Comparison of ENCODE assay signal across 22 cellular contexts in genomic region chr17:828761-829160, GRCh38.
"Had no signal": no experiment of that assay in that cellular context is flagged by ENCODE, and none has a peak within 500 bp of the region (broad histone marks: within the 10 kb centered on the region; RNA-seq: fewer than 3 reads in every experiment).

No MANE protein-coding gene starts in this region.

- H3K27me3 Mint-ChIP-seq: activated naive CD4-positive, alpha-beta T cell treated with anti-CD3 and anti-CD28 coated beads, Interleukin-2, amount 50 U/mL, for 24 hours; brain had no signal

- H3K4me3 Mint-ChIP-seq: activated CD8-positive, alpha-beta T cell treated with anti-CD3 and anti-CD28 coated beads, Interleukin-2, amount 10 ng/mL, durations not matched to agents 7 days and 5 days; activated naive CD4-positive, alpha-beta T cell treated with anti-CD3 and anti-CD28 coated beads, Interleukin-2, amount 50 U/mL, for 24 hours; brain; central memory CD8-positive, alpha-beta T cell; mesothelial cell of epicardium; stimulated activated naive CD8-positive, alpha-beta T cell treated with anti-CD3 and anti-CD28 coated beads, Interleukin-15, amount 100 ng/mL, for 72 hours; WTC11 had no signal

- H3K27me3 ChIP-seq: adrenal gland, esophagus squamous epithelium, pancreas, sigmoid colon, upper lobe of right lung had no signal

- H3K36me3 Mint-ChIP-seq: activated naive CD4-positive, alpha-beta T cell treated with anti-CD3 and anti-CD28 coated beads, Interleukin-2, amount 50 U/mL, for 24 hours had no signal

- ATAC-seq: activated CD8-positive, alpha-beta T cell treated with anti-CD3 and anti-CD28 coated beads, Interleukin-2, amount 10 ng/mL, durations not matched to agents 7 days and 5 days; left cardiac atrium; lower lobe of right lung; pancreas; stimulated activated naive CD8-positive, alpha-beta T cell treated with anti-CD3 and anti-CD28 coated beads, Interleukin-15, amount 100 ng/mL, for 72 hours; upper lobe of right lung; WTC11 had no signal

- H3K4me1 ChIP-seq: adrenal gland, lower lobe of right lung, pancreas, upper lobe of right lung had no signal

- H3K9me3 Mint-ChIP-seq: activated naive CD4-positive, alpha-beta T cell treated with anti-CD3 and anti-CD28 coated beads, Interleukin-2, amount 50 U/mL, for 24 hours; central memory CD8-positive, alpha-beta T cell had no signal

- H3K9me3 ChIP-seq: adrenal gland, esophagus squamous epithelium, lower lobe of right lung, pancreas, sigmoid colon, thoracic aorta, upper lobe of right lung had no signal

- H3K27ac ChIP-seq: adrenal gland, esophagus squamous epithelium, lower lobe of right lung, pancreas, sigmoid colon, thoracic aorta, upper lobe of right lung had no signal

- H3K36me3 ChIP-seq: adrenal gland, pancreas, thoracic aorta, upper lobe of right lung had no signal

- DNase-seq: activated CD4-positive, alpha-beta T cell treated with anti-CD3 and anti-CD28 coated beads for 4 hours; activated CD8-positive, alpha-beta memory T cell treated with anti-CD3 and anti-CD28 coated beads, Interleukin-2, amount 50 U/mL, for 4 hours; activated CD8-positive, alpha-beta T cell treated with anti-CD3 and anti-CD28 coated beads, Interleukin-2, amount 10 ng/mL, durations not matched to agents 7 days and 5 days; activated effector memory CD4-positive, alpha-beta T cell treated with anti-CD3 and anti-CD28 coated beads, Interleukin-2, amount 50 U/mL, for 16 hours; activated T-cell treated with anti-CD3 and anti-CD28 coated beads, Interleukin-2, amount 50 U/mL, for 48 hours; adrenal gland; cortex of kidney; effector CD4-positive, alpha-beta T cell; esophagus squamous epithelium; left cardiac atrium; lower lobe of right lung; pancreas; sigmoid colon; stimulated activated CD4-positive, alpha-beta T cell treated with anti-CD3 and anti-CD28 coated beads, Interleukin-1b, Interleukin-23, amount 100 ng/mL, for 48 hours; stimulated activated naive CD8-positive, alpha-beta T cell treated with anti-CD3 and anti-CD28 coated beads, Interleukin-15, amount 100 ng/mL, for 72 hours; upper lobe of right lung had no signal

- H3K4me1 Mint-ChIP-seq: activated naive CD4-positive, alpha-beta T cell treated with anti-CD3 and anti-CD28 coated beads, Interleukin-2, amount 50 U/mL, for 24 hours; brain; central memory CD8-positive, alpha-beta T cell; stimulated activated naive CD8-positive, alpha-beta T cell treated with anti-CD3 and anti-CD28 coated beads, Interleukin-15, amount 100 ng/mL, for 72 hours had no signal

- H3K27ac Mint-ChIP-seq: activated CD8-positive, alpha-beta T cell treated with anti-CD3 and anti-CD28 coated beads, Interleukin-2, amount 10 ng/mL, durations not matched to agents 7 days and 5 days; activated naive CD4-positive, alpha-beta T cell treated with anti-CD3 and anti-CD28 coated beads, Interleukin-2, amount 50 U/mL, for 24 hours; brain; mesothelial cell of epicardium; stimulated activated naive CD8-positive, alpha-beta T cell treated with anti-CD3 and anti-CD28 coated beads, Interleukin-15, amount 100 ng/mL, for 72 hours; WTC11 had no signal

- H3K4me3 ChIP-seq: adrenal gland, esophagus squamous epithelium, lower lobe of right lung, pancreas, sigmoid colon, thoracic aorta, upper lobe of right lung had no signal
